In genomic region chr5:13745508-13745907, GRCh38 we compare ENCODE assay signal across 1 cellular context.
TF ChIP-seq lines count a peak whose summit lies in the region.

No MANE protein-coding gene starts in this region.

TF ChIP-seq in SK-N-SH treated with all-trans-retinoic acid at 6 μM for 48 hours, 23 proteins besides CTCF, POLR2A, EP300 and RAD21 (continued from another document):
- TF ChIP-seq PATZ1 (CRISPR knock-in tag; IDR thresholded peaks at IDR 0.05; ENCODE audit: borderline replicate concordance) (no peak), RARB (CRISPR knock-in tag; IDR thresholded peaks at IDR 0.05) (no peak), ZNF565 (CRISPR knock-in tag; conservative IDR thresholded peaks at IDR 0.05; ENCODE audit: low read depth) (no peak), ESRRG (CRISPR knock-in tag; IDR thresholded peaks at IDR 0.05) (no peak), ZFP3 (CRISPR knock-in tag; IDR thresholded peaks at IDR 0.05) (no peak), OSR1 (CRISPR knock-in tag; IDR thresholded peaks at IDR 0.05) (no peak), CSDC2 (CRISPR knock-in tag; IDR thresholded peaks at IDR 0.05) (no peak), CSRNP3 (CRISPR knock-in tag; IDR thresholded peaks at IDR 0.05) (no peak), TCF4 (CRISPR knock-in tag; IDR thresholded peaks at IDR 0.05; ENCODE audit: borderline replicate concordance) (no peak), BACH2 (CRISPR knock-in tag; IDR thresholded peaks at IDR 0.05; ENCODE audit: borderline replicate concordance) (no peak), PPARA (CRISPR knock-in tag; IDR thresholded peaks at IDR 0.05; ENCODE audit: borderline replicate concordance) (no peak), POU6F1 (CRISPR knock-in tag; IDR thresholded peaks at IDR 0.05; ENCODE audit: borderline replicate concordance, low read depth) (no peak)
TF ChIP-seq in SK-N-SH treated with all-trans-retinoic acid at 6 μM for 48 hours: peak in this region for 0.
